Comparison of ENCODE assay signal across 27 cellular contexts in genomic region chr19:311813-312261, GRCh38. TPM values are rescaled to one million over a fixed set of nuclear protein-coding genes. Genes with fewer than 3 reads are reported as not detected.
DNase-seq lines count a peak whose midpoint lies in the region; ATAC-seq and TF ChIP-seq lines count a peak whose summit lies in the region.
"Had no signal": no experiment of that assay in that cellular context is flagged by ENCODE, and none has a peak within 500 bp of the region (broad histone marks: within the 10 kb centered on the region; RNA-seq: fewer than 3 reads in every experiment).

No MANE protein-coding gene starts in this region.

- peak overlapping the region; percentile 34 for H3K4me3 ChIP-seq in right cardiac atrium (ENCODE audit: low read length)
- peak overlapping the region; percentile 21 to 69 (median 42) for H3K4me3 ChIP-seq in spleen
- H3K4me3 ChIP-seq in neuronal stem cell (ENCODE audit: low read length in 2 of 2), result no peak overlapping the region
- H3K4me3 ChIP-seq: A549, ascending aorta, thyroid gland had no signal

- no peak overlapping the region for H2BK15ac ChIP-seq in neuronal stem cell (ENCODE audit: low read length)

- no peak overlapping the region for H2BK12ac ChIP-seq in neuronal stem cell (ENCODE audit: low read length)

- H3K9me3 Mint-ChIP-seq in chondrocyte (ENCODE audit: low read depth), result peaks cover 5% of the 10 kb centered on the region
- H3K9me3 Mint-ChIP-seq: central memory CD8-positive, alpha-beta T cell; WTC11 had no signal

- no peak overlapping the region for H2BK5ac ChIP-seq in neuronal stem cell (ENCODE audit: low read length)

- H3K18ac ChIP-seq in neuronal stem cell (ENCODE audit: low read length), result no peak overlapping the region

- H3K4me1 Mint-ChIP-seq in chondrocyte (ENCODE audit: low read depth), result peaks cover 4% of the 10 kb centered on the region
- H3K4me1 Mint-ChIP-seq: WTC11 had no signal

- no peak overlapping the region for H3K23ac ChIP-seq in neuronal stem cell (ENCODE audit: low read depth, low read length, poor library complexity)

- no peaks in the 10 kb centered on the region for H3K4me1 ChIP-seq in right cardiac atrium (ENCODE audit: control insufficient read depth, insufficient read depth, low read length)
- peaks cover 0 to 33% (median 10%) of the 10 kb centered on the region in 6 donors for H3K4me1 ChIP-seq in spleen
- H3K4me1 ChIP-seq in neuronal stem cell (ENCODE audit: control insufficient read depth in 2 of 2, insufficient read depth in 1 of 2, low read depth in 1 of 2, low read length in 2 of 2), result no peaks in the 10 kb centered on the region
- H3K4me1 ChIP-seq: A549, ascending aorta, thyroid gland had no signal

- no peak overlapping the region for H3K4me3 Mint-ChIP-seq in chondrocyte (ENCODE audit: unreplicated experiment)
- H3K4me3 Mint-ChIP-seq: activated naive CD8-positive, alpha-beta T cell; central memory CD8-positive, alpha-beta T cell; WTC11 had no signal

- intact Hi-C loops in right cardiac atrium (cut with DNase I), result no loop called here
- intact Hi-C loops in spleen (cut with DNase I; ENCODE audit: low total_unique reads), result no loop called here

- H2BK120ac ChIP-seq in neuronal stem cell (ENCODE audit: low read depth, low read length), result no peak overlapping the region

- no peak overlapping the region for H3K27ac Mint-ChIP-seq in chondrocyte (ENCODE audit: unreplicated experiment)
- H3K27ac Mint-ChIP-seq: activated naive CD8-positive, alpha-beta T cell; WTC11 had no signal

- H3K79me1 ChIP-seq in neuronal stem cell (ENCODE audit: low read depth, low read length), result peaks cover 29% of the 10 kb centered on the region

- H3K36me3 ChIP-seq in spleen (peaks cover 3 to 89% (median 52%) of the 10 kb centered on the region in 6 donors), neuronal stem cell (replicated peaks in 1 of 2; ENCODE audit: control insufficient read depth in 2 of 2, insufficient read depth in 2 of 2, low read length in 2 of 2) (peaks cover 47 to 86% of the 10 kb centered on the region in 2 donors)

- H3K27me3 Mint-ChIP-seq in chondrocyte (ENCODE audit: low read depth), result no peaks in the 10 kb centered on the region
- H3K27me3 Mint-ChIP-seq: activated naive CD8-positive, alpha-beta T cell; central memory CD8-positive, alpha-beta T cell had no signal

- H3K27me3 ChIP-seq in right cardiac atrium (ENCODE audit: control insufficient read depth, insufficient read depth) (no peaks in the 10 kb centered on the region), spleen (replicated peaks in 1 of 7) (no peaks in the 10 kb centered on the region), neuronal stem cell (ENCODE audit: control insufficient read depth in 3 of 3, insufficient read depth in 3 of 3, low read depth in 1 of 3, low read length in 3 of 3) (no peaks in the 10 kb centered on the region)
- H3K27me3 ChIP-seq: ascending aorta, thyroid gland had no signal

- H4K91ac ChIP-seq in neuronal stem cell (ENCODE audit: low read depth, low read length, poor library complexity), result no peak overlapping the region

- TF ChIP-seq POLR2A in spleen (IDR thresholded peaks at IDR 0.05), result no peak
- no peak for TF ChIP-seq POLR2A in erythroblast (IDR thresholded peaks at IDR 0.05; ENCODE audit: low read length)

- peak; percentile 86 for DNase-seq in CMK (ENCODE audit: low read depth)
- peak; percentile 59 for DNase-seq in chondrocyte (ENCODE audit: low spot score)
- DNase-seq in right cardiac atrium, result peak in 1 of 3 donors; percentile 56
- DNase-seq in spleen, result peak; percentile 74
- no peak for DNase-seq in neuronal stem cell (ENCODE audit: low spot score)
- no peak for DNase-seq in erythroblast (lab: John Stamatoyannopoulos, UW)
- DNase-seq in stimulated activated CD4-positive, alpha-beta T cell treated with anti-CD3 and anti-CD28 coated beads, Interleukin-1b, Interleukin-23, amount 100 ng/mL, for 48 hours, result no peak
- no peak for DNase-seq in NCI-H2081 treated with DMSO at 0.1 percent for 48 hours (lab: John Stamatoyannopoulos, UW)
- DNase-seq: activated CD4-positive, alpha-beta T cell treated with anti-CD3 and anti-CD28 coated beads, Interleukin-2, amount 50 U/mL, for 4 hours; DMS53; IMR-90; mesenchymal stem cell; NCI-H1092; NCI-H187; NCI-H526 treated with DMSO at 0.1 percent for 48 hours; occipital lobe; RPMI8226; stimulated activated CD4-positive, alpha-beta T cell treated with anti-CD3 and anti-CD28 coated beads, Interleukin-12 subunit alpha, Interleukin-12 subunit beta, amount 100 ng/mL, for 4 hours; stimulated activated naive CD4-positive, alpha-beta T cell treated with Interleukin-2 at 50 U/mL for 16 hours; T-helper 2 cell; thyroid gland had no signal

- no peak for TF ChIP-seq CTCF in chondrocyte (IDR thresholded peaks at IDR 0.05)
- TF ChIP-seq CTCF in spleen (IDR thresholded peaks at IDR 0.05 in 8 of 11, conservative IDR thresholded peaks at IDR 0.05 in 3 of 11), result no peak

- H3K4me2 ChIP-seq in neuronal stem cell (ENCODE audit: insufficient read depth, low read length, poor library complexity, severe bottlenecking), result no peak overlapping the region
- H3K4me2 ChIP-seq: A549, SK-N-SH had no signal

- H3K9me3 ChIP-seq in right cardiac atrium (ENCODE audit: control insufficient read depth, low read length) (no peaks in the 10 kb centered on the region), spleen (no peaks in the 10 kb centered on the region), neuronal stem cell (replicated peaks in 1 of 2; ENCODE audit: control insufficient read depth in 2 of 2, insufficient read depth in 1 of 2, low read depth in 1 of 2, low read length in 2 of 2) (peaks cover 3 to 12% of the 10 kb centered on the region in 2 donors)
- H3K9me3 ChIP-seq: A549, ascending aorta, SK-N-SH, thyroid gland had no signal

- H3K9ac ChIP-seq in neuronal stem cell (ENCODE audit: low read depth, low read length, poor library complexity), result no peak overlapping the region
- H3K9ac ChIP-seq: SK-N-SH had no signal

- H2AFZ ChIP-seq in neuronal stem cell (ENCODE audit: low read length), result no peak overlapping the region

- 75% methylated on average over 33 of the region's 33 CpGs for WGBS in right cardiac atrium
- 70 to 90% (median 82%) methylated on average over 20 to 33 of the region's 33 CpGs for WGBS in spleen, 5 donors
- WGBS in neuronal stem cell (ENCODE audit: extremely low coverage in 2 of 2, insufficient read length in 2 of 2, insufficient replicate concordance in 1 of 2), 2 donors, result no CpG with 5 or more reads among the region's 33 CpGs

- H3K27ac ChIP-seq in right cardiac atrium (ENCODE audit: low read length), result peak overlapping the region; percentile 46
- H3K27ac ChIP-seq in spleen, result peak overlapping the region in 7 of 8 donors; percentile 58 to 81 (median 77)
- H3K27ac ChIP-seq in neuronal stem cell (replicated peaks; ENCODE audit: low read length), result no peak overlapping the region
- H3K27ac ChIP-seq: A549, ascending aorta, thyroid gland had no signal

- H3K4ac ChIP-seq in neuronal stem cell (ENCODE audit: low read length), result no peak overlapping the region

- H2AK5ac ChIP-seq in neuronal stem cell (ENCODE audit: low read depth, low read length), result no peak overlapping the region

- peak in 1 of 2 donors; percentile 26 for ATAC-seq in right cardiac atrium
- ATAC-seq: A549, WTC11 had no signal

- H3K36me3 Mint-ChIP-seq in chondrocyte (ENCODE audit: low read depth), result peaks cover 28% of the 10 kb centered on the region

- no peak overlapping the region for H3K14ac ChIP-seq in neuronal stem cell (ENCODE audit: low read length)

- no peak overlapping the region for H4K8ac ChIP-seq in neuronal stem cell (ENCODE audit: low read depth, low read length)

RNA-seq across cellular contexts. Expression of gene PLPP2, which starts 20.6 kb away (rescaled TPM):
- total RNA-seq in chondrocyte (0.36 to 4.1 TPM (median 3.0 TPM) in 3 replicates), right cardiac atrium (under 1 TPM; 0.26 to 0.89 (median 0.54) TPM), spleen (10 to 100 TPM in 1 of 7 donors, 1 to 10 TPM in 6; 1.8 to 27.7 (median 4.7) TPM)
- polyA plus RNA-seq in right cardiac atrium (0.48 TPM), spleen (1 to 10 TPM; 1.2 to 6.2 (median 2.3) TPM)
- polyA plus RNA-seq in neuronal stem cell (2013, experiment 1 of 2), result 0.77 TPM
- 0.65 TPM for polyA plus RNA-seq in neuronal stem cell (2013, experiment 2 of 2)

RNA-seq across cellular contexts. Expression of gene MIER2, which starts 32.8 kb away (rescaled TPM):
- total RNA-seq in chondrocyte, result 40.2 to 44.5 TPM (median 42.4 TPM) in 3 replicates
- 10 to 100 TPM; 14.7 to 23.1 (median 18.9) TPM for total RNA-seq in right cardiac atrium
- 15.1 TPM for polyA plus RNA-seq in right cardiac atrium
- 10 to 100 TPM; 26.8 to 66.5 (median 30.1) TPM for total RNA-seq in spleen
- polyA plus RNA-seq in spleen, result 10 to 100 TPM; 19.2 to 47.2 (median 31.3) TPM
- 40.2 TPM for polyA plus RNA-seq in neuronal stem cell (2013, experiment 1 of 2)
- polyA plus RNA-seq in neuronal stem cell (2013, experiment 2 of 2), result 41.0 TPM

Comparison
In these comparisons a context has a peak if more than half of its experiments do, and no peak if none do; other contexts are left out.
1. DNase-seq: peak in CMK (single experiment), chondrocyte (single experiment) and spleen (single experiment); none in neuronal stem cell (single experiment), erythroblast (0 of 2), stimulated activated CD4-positive, alpha-beta T cell treated with anti-CD3 and anti-CD28 coated beads, Interleukin-1b, Interleukin-23, amount 100 ng/mL, for 48 hours (single experiment) and NCI-H2081 treated with DMSO at 0.1 percent for 48 hours (single experiment).
2. H3K4me3 ChIP-seq: peak in right cardiac atrium (single experiment) and spleen (8 of 8); none in neuronal stem cell (0 of 2).